31 cellular contexts compared by ENCODE assay signal in genomic region chr7:155168607-155169006, GRCh38.
"Had no signal": no experiment of that assay in that cellular context is flagged by ENCODE, and none has a peak within 500 bp of the region (broad histone marks: within the 10 kb centered on the region; RNA-seq: fewer than 3 reads in every experiment).

No MANE protein-coding gene starts in this region.

- H3K9me3 ChIP-seq: adrenal gland, body of pancreas, esophagus squamous epithelium, gastroesophageal sphincter, heart right ventricle had no signal

- H3K4me1 ChIP-seq: adrenal gland, body of pancreas, esophagus squamous epithelium, gastroesophageal sphincter, heart right ventricle had no signal

- H3K79me2 ChIP-seq: hepatocyte had no signal

- H3K27ac ChIP-seq: adrenal gland, body of pancreas, esophagus squamous epithelium, gastroesophageal sphincter, heart right ventricle, hepatocyte had no signal

- H3K27me3 ChIP-seq: adrenal gland, body of pancreas, hepatocyte had no signal

- H3K36me3 ChIP-seq: adrenal gland, esophagus squamous epithelium, gastroesophageal sphincter, heart right ventricle had no signal

- H3K4me2 ChIP-seq: hepatocyte had no signal

- H2AFZ ChIP-seq: hepatocyte had no signal

- H3K4me3 ChIP-seq: adrenal gland, body of pancreas, esophagus squamous epithelium, gastroesophageal sphincter, heart right ventricle, hepatocyte had no signal

- DNase-seq: activated CD4-positive, alpha-beta T cell treated with anti-CD3 and anti-CD28 coated beads for 36 hours; activated CD4-positive, alpha-beta T cell treated with anti-CD3 and anti-CD28 coated beads, Interleukin-2, amount 50 U/mL, for 1 hour; activated CD4-positive, alpha-beta T cell treated with anti-CD3 and anti-CD28 coated beads, Interleukin-2, amount 50 U/mL, for 48 hours; activated CD4-positive, CD25-positive, alpha-beta regulatory T cell; activated CD4-positive, CD25-positive, alpha-beta regulatory T cell treated with anti-CD3 and anti-CD28 coated beads, Interleukin-2, amount 50 U/mL, for 72 hours; activated CD8-positive, alpha-beta memory T cell treated with anti-CD3 and anti-CD28 coated beads, Interleukin-2, amount 50 U/mL, for 48 hours; activated CD8-positive, alpha-beta T cell treated with anti-CD3 and anti-CD28 coated beads for 36 hours; activated naive CD4-positive, alpha-beta T cell treated with anti-CD3 and anti-CD28 coated beads for 36 hours; activated naive CD8-positive, alpha-beta T cell treated with anti-CD3 and anti-CD28 coated beads for 36 hours; activated naive CD8-positive, alpha-beta T cell treated with anti-CD3 and anti-CD28 coated beads, Interleukin-2, amount 50 U/mL, for 24 hours; activated T-cell treated with anti-CD3 and anti-CD28 coated beads for 4 hours; activated T-cell treated with anti-CD3 and anti-CD28 coated beads, Interleukin-2, amount 50 U/mL, for 24 hours; activated T-cell treated with anti-CD3 and anti-CD28 coated beads, Interleukin-2, amount 50 U/mL, for 72 hours; adrenal gland; amygdala; aorta; body of pancreas; caudate nucleus; cortex of kidney; dermis blood vessel endothelial cell; effector CD4-positive, alpha-beta T cell; effector memory CD8-positive, alpha-beta T cell; erythroblast; esophagus squamous epithelium; foreskin melanocyte; heart right ventricle; T-helper 1 cell; T-helper 17 cell; T1000 had no signal
